In the genomic region with DNA sequence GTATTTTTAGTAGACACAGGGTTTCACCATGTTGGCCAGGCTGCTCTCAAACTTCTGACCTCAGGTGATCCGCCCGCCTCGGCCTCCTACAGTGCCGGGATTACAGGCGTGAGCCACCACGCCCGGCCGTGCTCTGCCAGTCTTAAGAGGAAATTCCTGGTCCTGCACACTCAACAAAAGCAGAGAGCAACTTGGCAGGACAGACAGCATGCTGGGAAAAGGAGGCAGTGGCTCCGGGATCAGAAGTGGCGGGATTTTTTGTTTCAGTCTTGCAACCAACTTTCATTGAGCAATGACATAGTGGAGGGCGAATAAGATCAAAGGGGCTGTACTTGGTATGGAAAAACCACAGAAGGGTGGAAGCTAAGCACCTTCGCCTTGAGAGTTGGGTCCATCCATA, we compare ENCODE assay signal across 2 cellular contexts.
TF ChIP-seq lines count a peak whose summit lies in the region.

No MANE protein-coding gene starts in this region.

TF ChIP-seq in IMR-90, 13 proteins besides CTCF, POLR2A, EP300 and RAD21 (continued from another document):
- TF ChIP-seq, protein P1, sequence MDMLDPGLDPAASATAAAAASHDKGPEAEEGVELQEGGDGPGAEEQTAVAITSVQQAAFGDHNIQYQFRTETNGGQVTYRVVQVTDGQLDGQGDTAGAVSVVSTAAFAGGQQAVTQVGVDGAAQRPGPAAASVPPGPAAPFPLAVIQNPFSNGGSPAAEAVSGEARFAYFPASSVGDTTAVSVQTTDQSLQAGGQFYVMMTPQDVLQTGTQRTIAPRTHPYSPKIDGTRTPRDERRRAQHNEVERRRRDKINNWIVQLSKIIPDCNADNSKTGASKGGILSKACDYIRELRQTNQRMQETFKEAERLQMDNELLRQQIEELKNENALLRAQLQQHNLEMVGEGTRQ (IDR thresholded peaks at IDR 0.05; ENCODE audit: low read depth, low read length), result no peak
- TF ChIP-seq, protein P2, sequence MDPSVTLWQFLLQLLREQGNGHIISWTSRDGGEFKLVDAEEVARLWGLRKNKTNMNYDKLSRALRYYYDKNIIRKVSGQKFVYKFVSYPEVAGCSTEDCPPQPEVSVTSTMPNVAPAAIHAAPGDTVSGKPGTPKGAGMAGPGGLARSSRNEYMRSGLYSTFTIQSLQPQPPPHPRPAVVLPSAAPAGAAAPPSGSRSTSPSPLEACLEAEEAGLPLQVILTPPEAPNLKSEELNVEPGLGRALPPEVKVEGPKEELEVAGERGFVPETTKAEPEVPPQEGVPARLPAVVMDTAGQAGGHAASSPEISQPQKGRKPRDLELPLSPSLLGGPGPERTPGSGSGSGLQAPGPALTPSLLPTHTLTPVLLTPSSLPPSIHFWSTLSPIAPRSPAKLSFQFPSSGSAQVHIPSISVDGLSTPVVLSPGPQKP (IDR thresholded peaks at IDR 0.05; ENCODE audit: borderline replicate concordance, low read depth, low read length), result no peak
- TF ChIP-seq MAFK (IDR thresholded peaks at IDR 0.05; ENCODE audit: low read depth, low read length) (no peak), MXI1 (IDR thresholded peaks at IDR 0.05; ENCODE audit: borderline replicate concordance, low read depth, low read length) (no peak)

TF ChIP-seq in neural cell, 6 proteins besides CTCF, POLR2A, EP300 and RAD21 (continued from another document):
- TF ChIP-seq, protein P3, sequence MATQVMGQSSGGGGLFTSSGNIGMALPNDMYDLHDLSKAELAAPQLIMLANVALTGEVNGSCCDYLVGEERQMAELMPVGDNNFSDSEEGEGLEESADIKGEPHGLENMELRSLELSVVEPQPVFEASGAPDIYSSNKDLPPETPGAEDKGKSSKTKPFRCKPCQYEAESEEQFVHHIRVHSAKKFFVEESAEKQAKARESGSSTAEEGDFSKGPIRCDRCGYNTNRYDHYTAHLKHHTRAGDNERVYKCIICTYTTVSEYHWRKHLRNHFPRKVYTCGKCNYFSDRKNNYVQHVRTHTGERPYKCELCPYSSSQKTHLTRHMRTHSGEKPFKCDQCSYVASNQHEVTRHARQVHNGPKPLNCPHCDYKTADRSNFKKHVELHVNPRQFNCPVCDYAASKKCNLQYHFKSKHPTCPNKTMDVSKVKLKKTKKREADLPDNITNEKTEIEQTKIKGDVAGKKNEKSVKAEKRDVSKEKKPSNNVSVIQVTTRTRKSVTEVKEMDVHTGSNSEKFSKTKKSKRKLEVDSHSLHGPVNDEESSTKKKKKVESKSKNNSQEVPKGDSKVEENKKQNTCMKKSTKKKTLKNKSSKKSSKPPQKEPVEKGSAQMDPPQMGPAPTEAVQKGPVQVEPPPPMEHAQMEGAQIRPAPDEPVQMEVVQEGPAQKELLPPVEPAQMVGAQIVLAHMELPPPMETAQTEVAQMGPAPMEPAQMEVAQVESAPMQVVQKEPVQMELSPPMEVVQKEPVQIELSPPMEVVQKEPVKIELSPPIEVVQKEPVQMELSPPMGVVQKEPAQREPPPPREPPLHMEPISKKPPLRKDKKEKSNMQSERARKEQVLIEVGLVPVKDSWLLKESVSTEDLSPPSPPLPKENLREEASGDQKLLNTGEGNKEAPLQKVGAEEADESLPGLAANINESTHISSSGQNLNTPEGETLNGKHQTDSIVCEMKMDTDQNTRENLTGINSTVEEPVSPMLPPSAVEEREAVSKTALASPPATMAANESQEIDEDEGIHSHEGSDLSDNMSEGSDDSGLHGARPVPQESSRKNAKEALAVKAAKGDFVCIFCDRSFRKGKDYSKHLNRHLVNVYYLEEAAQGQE (IDR thresholded peaks at IDR 0.05; ENCODE audit: borderline replicate concordance), result no peak
- TF ChIP-seq POLR2AphosphoS5 (IDR thresholded peaks at IDR 0.05) (no peak), EZH2 (IDR thresholded peaks at IDR 0.05; ENCODE audit: borderline replicate concordance, insufficient read depth, low read length, poor library complexity, severe bottlenecking) (no peak), MXI1 (conservative IDR thresholded peaks at IDR 0.05; ENCODE audit: poor library complexity, severe bottlenecking) (no peak)
